Comparison of ENCODE assay signal across 8 cellular contexts in genomic region chr16:30407794-30408534, GRCh38. TPM values are rescaled to one million over a fixed set of nuclear protein-coding genes. Genes with fewer than 3 reads are reported as not detected.
DNase-seq lines count a peak whose midpoint lies in the region; TF ChIP-seq lines count a peak whose summit lies in the region.

No MANE protein-coding gene starts in this region.

- H3K9me2 ChIP-seq in PC-9 (ENCODE audit: insufficient read depth), result no peaks in the 10 kb centered on the region

- DNase-seq in NCI-H146 (lab: John Stamatoyannopoulos, UW), result peak; percentile 41
- no peak for DNase-seq in NCI-H146 treated with DMSO at 0.1 percent for 48 hours (lab: John Stamatoyannopoulos, UW; ENCODE audit: unreplicated experiment)
- DNase-seq in PC-9, result peak in 1 of 2 experiments; percentile 51
- DNase-seq in epithelial cell of esophagus (ENCODE audit: low read depth), result no peak
- no peak for DNase-seq in nephron progenitor cell
- DNase-seq in NCI-H1694 treated with DMSO at 0.1 percent for 48 hours (lab: John Stamatoyannopoulos, UW), result no peak
- DNase-seq in NCI-H524 treated with DMSO at 0.1 percent for 48 hours (lab: John Stamatoyannopoulos, UW), result no peak
- no peak for DNase-seq in SHP77 (lab: John Stamatoyannopoulos, UW)

- peak overlapping the region; percentile 92 for H2AFZ ChIP-seq in PC-9

- H3K9me3 Mint-ChIP-seq in nephron progenitor cell, result no peaks in the 10 kb centered on the region

- intact Hi-C loops in PC-9 (cut with micrococcal nuclease; ENCODE audit: unreplicated experiment), result loop anchor here (1.0 to 5.0 kb wide), 5 partner anchors 31 to 356 kb away; partner anchors contain the start of genes CD2BP2 and TBX6

- H3K27me3 Mint-ChIP-seq in nephron progenitor cell (ENCODE audit: low read depth, poor library complexity), result no peaks in the 10 kb centered on the region

- TF ChIP-seq CTCF in PC-9 (conservative IDR thresholded peaks at IDR 0.05) (no peak), epithelial cell of esophagus (IDR thresholded peaks at IDR 0.05; ENCODE audit: insufficient read depth, low read depth, low read length, missing control alignments) (no peak), nephron progenitor cell (IDR thresholded peaks at IDR 0.05) (no peak)

- H3K36me3 ChIP-seq in PC-9 (ENCODE audit: low read depth), result no peaks in the 10 kb centered on the region

- peaks cover 33% of the 10 kb centered on the region for H3K4me1 Mint-ChIP-seq in nephron progenitor cell

- H3K4me3 ChIP-seq in PC-9, result peak overlapping the region; percentile 86
- H3K4me3 ChIP-seq in epithelial cell of esophagus (ENCODE audit: low read length), result peak overlapping the region; percentile 65

- H3K36me3 Mint-ChIP-seq in nephron progenitor cell (ENCODE audit: low read depth), result peaks cover 17% of the 10 kb centered on the region

- peaks cover 19% of the 10 kb centered on the region for H3K4me1 ChIP-seq in PC-9 (replicated peaks; ENCODE audit: insufficient read depth)

- no peak overlapping the region for H3K27ac Mint-ChIP-seq in nephron progenitor cell

- peak overlapping the region; percentile 69 for H3K4me2 ChIP-seq in PC-9

- H4K20me1 ChIP-seq in PC-9 (ENCODE audit: insufficient read depth), result no peaks in the 10 kb centered on the region

- H3K79me2 ChIP-seq in PC-9 (ENCODE audit: low read depth), result peaks cover 12% of the 10 kb centered on the region; the same call in 1 of the 2 replicates

- H3K4me3 Mint-ChIP-seq in nephron progenitor cell, result peak overlapping the region; percentile 82

- peak overlapping the region; percentile 37; the same call in 1 of the 2 replicates for H3K27ac ChIP-seq in PC-9

- BruUV-seq in PC-9 (replicated peaks; lab: Mats Ljungman, UMichigan), result no TSS peak

- CTCF ChIA-PET in PC-9 (lab: Charles Lee), result interaction anchor here (0.5 to 1.9 kb wide), 4 partner anchors 22 to 201 kb away, joined by 3 to 9 read pairs (median 4); partner anchors contain the start of gene DCTPP1

- H3F3A ChIP-seq in PC-9 (ENCODE audit: insufficient read depth, low read depth), result peaks cover 12% of the 10 kb centered on the region; the same call in 1 of the 2 replicates

- no peaks in the 10 kb centered on the region for H3K9me3 ChIP-seq in PC-9 (ENCODE audit: insufficient read depth, low read depth)

- POLR2A ChIA-PET in PC-9 (lab: Charles Lee; ENCODE audit: unreplicated experiment), result interaction anchor here (0.5 to 1.2 kb wide), 12 partner anchors 8 to 332 kb away, joined by 3 to 16 read pairs (median 4); partner anchors contain the start of genes DCTPP1 and ZNF48

- H3K27me3 ChIP-seq in PC-9 (ENCODE audit: insufficient read depth, low read depth), result no peaks in the 10 kb centered on the region

RNA-seq across cellular contexts. Expression of gene ZNF771, which starts 0.6 kb away (rescaled TPM):
- 19.0 and 21.9 TPM in 2 replicates for total RNA-seq in PC-9 (2021)

RNA-seq across cellular contexts. Expression of gene ZNF48, which starts 12.7 kb away (rescaled TPM):
- 20.1 and 25.9 TPM in 2 replicates for total RNA-seq in PC-9 (2021)

RNA-seq across cellular contexts. Expression of gene DCTPP1, which starts 21.9 kb away (rescaled TPM):
- 80.4 and 109 TPM in 2 replicates for total RNA-seq in PC-9 (2021)

RNA-seq across cellular contexts. Expression of gene SEPTIN1, which starts 25.6 kb away (rescaled TPM):
- 6.7 and 7.6 TPM in 2 replicates for total RNA-seq in PC-9 (2021)

RNA-seq across cellular contexts. Expression of gene MYL11, which starts 33.4 kb away (rescaled TPM):
- 1.4 and 2.6 TPM in 2 replicates for total RNA-seq in PC-9 (2021)
